30 cellular contexts compared by ENCODE assay signal in genomic region chr10:111148440-111148839, GRCh38.
"Had no signal": no experiment of that assay in that cellular context is flagged by ENCODE, and none has a peak within 500 bp of the region (broad histone marks: within the 10 kb centered on the region; RNA-seq: fewer than 3 reads in every experiment).

No MANE protein-coding gene starts in this region.

- H3K4me3 Mint-ChIP-seq: naive thymus-derived CD8-positive, alpha-beta T cell; natural killer cell treated with Interleukin-12 subunit alpha and Interleukin-12 subunit beta and Interleukin-15 and Interleukin-18, amount 100 ng/mL, for 72 hours; nephron progenitor cell; neural crest cell; stimulated activated effector memory CD8-positive, alpha-beta T cell treated with anti-CD3 and anti-CD28 coated beads, Interleukin-12 subunit alpha, Interleukin-12 subunit beta, amount 100 ng/mL, for 72 hours; stimulated activated naive B cell treated with anti-CD40 and anti-IgM and Interleukin-4, amounts not matched to agents 10 μg/mL and 1 μg/mL and 100 μg/mL, for 72 hours; stimulated activated naive CD8-positive, alpha-beta T cell treated with anti-CD3 and anti-CD28 coated beads, Interleukin-15, Interleukin-2, amounts not matched to agents 100 ng/mL and 50 ng/mL, for 24 hours had no signal

- H2AFZ ChIP-seq: parathyroid adenoma had no signal

- FAIRE-seq: small intestine, urothelium cell line had no signal

- H3K36me3 Mint-ChIP-seq: naive thymus-derived CD8-positive, alpha-beta T cell; natural killer cell treated with Interleukin-12 subunit alpha and Interleukin-12 subunit beta and Interleukin-15 and Interleukin-18, amount 100 ng/mL, for 72 hours; stimulated activated effector memory CD8-positive, alpha-beta T cell treated with anti-CD3 and anti-CD28 coated beads, Interleukin-12 subunit alpha, Interleukin-12 subunit beta, amount 100 ng/mL, for 72 hours; stimulated activated naive B cell treated with anti-CD40 and anti-IgM and Interleukin-4, amounts not matched to agents 10 μg/mL and 1 μg/mL and 100 μg/mL, for 72 hours had no signal

- ATAC-seq: naive thymus-derived CD8-positive, alpha-beta T cell; natural killer cell treated with Interleukin-12 subunit alpha and Interleukin-12 subunit beta and Interleukin-15 and Interleukin-18, amount 100 ng/mL, for 72 hours; right cardiac atrium; right lobe of liver; stimulated activated effector memory CD8-positive, alpha-beta T cell treated with anti-CD3 and anti-CD28 coated beads, Interleukin-12 subunit alpha, Interleukin-12 subunit beta, amount 100 ng/mL, for 72 hours; stimulated activated naive B cell treated with anti-CD40 and anti-IgM and Interleukin-4, amounts not matched to agents 10 μg/mL and 1 μg/mL and 100 μg/mL, for 72 hours had no signal

- DNase-seq: naive thymus-derived CD8-positive, alpha-beta T cell; nephron progenitor cell; occipital lobe; ovary; posterior cingulate gyrus; psoas muscle; right cardiac atrium; right lobe of liver; sigmoid colon; small intestine; stimulated activated CD4-positive, alpha-beta T cell treated with anti-CD3 and anti-CD28 coated beads, Interleukin-15, amount 100 ng/mL, for 24 hours; stimulated activated CD4-positive, alpha-beta T cell treated with anti-CD3 and anti-CD28 coated beads, Interleukin-2, amount 100 ng/mL, for 24 hours; stimulated activated CD4-positive, alpha-beta T cell treated with anti-CD3 and anti-CD28 coated beads, Interleukin-2, amount 100 ng/mL, for 48 hours; stimulated activated CD4-positive, alpha-beta T cell treated with anti-CD3 and anti-CD28 coated beads, Interleukin-4, amount 100 ng/mL, for 24 hours; stimulated activated naive B cell treated with anti-CD40 and anti-IgM and Interleukin-4, amounts not matched to agents 10 μg/mL and 1 μg/mL and 100 μg/mL, for 72 hours; stimulated activated naive CD4-positive, alpha-beta T cell treated with Interleukin-2 at 50 U/mL for 16 hours; stomach; testis; tibial artery; transverse colon; upper lobe of left lung had no signal

- H3K27ac Mint-ChIP-seq: naive thymus-derived CD8-positive, alpha-beta T cell; natural killer cell treated with Interleukin-12 subunit alpha and Interleukin-12 subunit beta and Interleukin-15 and Interleukin-18, amount 100 ng/mL, for 72 hours; nephron progenitor cell; progenitor cell of endocrine pancreas; stimulated activated effector memory CD8-positive, alpha-beta T cell treated with anti-CD3 and anti-CD28 coated beads, Interleukin-12 subunit alpha, Interleukin-12 subunit beta, amount 100 ng/mL, for 72 hours; stimulated activated naive B cell treated with anti-CD40 and anti-IgM and Interleukin-4, amounts not matched to agents 10 μg/mL and 1 μg/mL and 100 μg/mL, for 72 hours; stimulated activated naive CD8-positive, alpha-beta T cell treated with anti-CD3 and anti-CD28 coated beads, Interleukin-15, Interleukin-2, amounts not matched to agents 100 ng/mL and 50 ng/mL, for 24 hours had no signal

- H3K27me3 ChIP-seq: ovary, right lobe of liver, sigmoid colon, stomach, testis, transverse colon, upper lobe of left lung, vagina had no signal

- H3K27ac ChIP-seq: ovary, parathyroid adenoma, psoas muscle, right lobe of liver, sigmoid colon, stomach, suprapubic skin, testis, tibial artery, transverse colon, upper lobe of left lung, vagina had no signal

- H3K4me1 Mint-ChIP-seq: stimulated activated naive B cell treated with anti-CD40 and anti-IgM and Interleukin-4, amounts not matched to agents 10 μg/mL and 1 μg/mL and 100 μg/mL, for 72 hours had no signal

- H3K9ac ChIP-seq: parathyroid adenoma had no signal

- H3K9me3 Mint-ChIP-seq: natural killer cell treated with Interleukin-12 subunit alpha and Interleukin-12 subunit beta and Interleukin-15 and Interleukin-18, amount 100 ng/mL, for 72 hours; nephron progenitor cell; neural crest cell; stimulated activated effector memory CD8-positive, alpha-beta T cell treated with anti-CD3 and anti-CD28 coated beads, Interleukin-12 subunit alpha, Interleukin-12 subunit beta, amount 100 ng/mL, for 72 hours; stimulated activated naive B cell treated with anti-CD40 and anti-IgM and Interleukin-4, amounts not matched to agents 10 μg/mL and 1 μg/mL and 100 μg/mL, for 72 hours; stimulated activated naive CD8-positive, alpha-beta T cell treated with anti-CD3 and anti-CD28 coated beads, Interleukin-15, Interleukin-2, amounts not matched to agents 100 ng/mL and 50 ng/mL, for 24 hours had no signal

- H3K9me3 ChIP-seq: ovary, psoas muscle, right lobe of liver, sigmoid colon, stomach, suprapubic skin, testis, tibial artery, transverse colon, upper lobe of left lung, vagina had no signal

- H3K79me2 ChIP-seq: parathyroid adenoma had no signal

- H3K36me3 ChIP-seq: ovary, right lobe of liver, sigmoid colon, stomach, suprapubic skin, tibial artery, transverse colon, upper lobe of left lung, vagina had no signal

- H3K4me1 ChIP-seq: parathyroid adenoma, psoas muscle, right lobe of liver, sigmoid colon, stomach, suprapubic skin, testis, tibial artery, transverse colon, upper lobe of left lung, vagina had no signal

- H3K4me3 ChIP-seq: ovary, psoas muscle, right lobe of liver, sigmoid colon, stomach, suprapubic skin, testis, tibial artery, transverse colon, upper lobe of left lung, vagina had no signal
